ENCODE assay signal across 9 cellular contexts in the genomic region with DNA sequence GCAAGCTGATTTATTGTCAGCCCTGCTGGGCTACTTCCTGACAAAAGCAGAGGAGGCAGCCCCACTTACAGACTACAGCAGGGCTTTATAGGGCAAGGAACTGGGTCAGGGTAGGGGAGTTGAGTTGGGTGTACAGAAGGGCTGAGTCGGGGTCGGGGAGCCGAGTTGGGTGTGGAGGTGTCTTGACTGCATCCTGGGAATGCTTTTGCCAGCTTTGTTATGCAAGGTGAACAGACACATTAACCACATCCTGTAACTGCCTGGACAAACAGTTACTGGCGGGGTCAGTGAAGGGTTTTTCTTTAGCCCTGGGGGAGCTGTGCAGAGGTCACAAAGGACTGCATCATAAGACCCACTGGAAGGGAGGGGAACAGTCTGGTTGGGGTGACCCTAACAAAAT. TPM values are rescaled to one million over a fixed set of nuclear protein-coding genes. Genes with fewer than 3 reads are reported as not detected.
DNase-seq lines count a peak whose midpoint lies in the region; ATAC-seq and TF ChIP-seq lines count a peak whose summit lies in the region.
"Had no signal": no experiment of that assay in that cellular context is flagged by ENCODE, and none has a peak within 500 bp of the region (broad histone marks: within the 10 kb centered on the region; RNA-seq: fewer than 3 reads in every experiment).

No MANE protein-coding gene starts in this region.

- TF ChIP-seq CTCF in Calu3 (IDR thresholded peaks at IDR 0.05; ENCODE audit: unreplicated experiment): no peak
- TF ChIP-seq CTCF in lung (IDR thresholded peaks at IDR 0.05; ENCODE audit: control extremely low read depth, extremely low read depth): no peak

- ATAC-seq in HG02759 (IDR thresholded peaks at IDR 0.05; ENCODE audit: unreplicated experiment): peak; percentile 46
- ATAC-seq in activated naive CD8-positive, alpha-beta T cell treated with anti-CD3 and anti-CD28 coated beads, Interleukin-2, amount 10 ng/mL, durations not matched to agents 7 days and 5 days (ENCODE audit: low read depth): peak; percentile 27
- no peak for ATAC-seq in lung (ENCODE audit: insufficient read depth, low FRiP score)
- no peak for ATAC-seq in HG02571 (IDR thresholded peaks at IDR 0.05; ENCODE audit: unreplicated experiment)

- no peaks in the 10 kb centered on the region for H3K27me3 Mint-ChIP-seq in Calu3 (ENCODE audit: unreplicated experiment)
- H3K27me3 Mint-ChIP-seq in activated naive CD8-positive, alpha-beta T cell treated with anti-CD3 and anti-CD28 coated beads, Interleukin-2, amount 10 ng/mL, durations not matched to agents 7 days and 5 days: no peaks in the 10 kb centered on the region

- peak overlapping the region; percentile 15 to 29 for H3K27ac ChIP-seq in lung (ENCODE audit: low read depth in 1 of 2, low read length in 1 of 2)

- WGBS in lung, 2 donors: 27 to 48% methylated on average over 4 of the region's 4 CpGs

- H3K4me3 Mint-ChIP-seq in Calu3 (ENCODE audit: low read depth, unreplicated experiment): peak overlapping the region; percentile 38
- no peak overlapping the region for H3K4me3 Mint-ChIP-seq in activated naive CD8-positive, alpha-beta T cell treated with anti-CD3 and anti-CD28 coated beads, Interleukin-2, amount 10 ng/mL, durations not matched to agents 7 days and 5 days

- no peaks in the 10 kb centered on the region for H3K27me3 ChIP-seq in lung (ENCODE audit: control insufficient read depth, insufficient read depth)

- H3K36me3 ChIP-seq in lung (ENCODE audit: control insufficient read depth in 2 of 2, insufficient read depth in 2 of 2, low read length in 2 of 2): no peaks in the 10 kb centered on the region

- CTCF ChIA-PET in Calu3 (lab: Charles Lee): interaction anchor here (0.6 kb wide), 1 partner anchor 419 kb away, joined by 4 read pairs; no protein-coding TSS in a partner anchor

- no peaks in the 10 kb centered on the region for H3K9me3 Mint-ChIP-seq in Calu3 (ENCODE audit: low read depth, unreplicated experiment)
- peaks cover 16% of the 10 kb centered on the region for H3K9me3 Mint-ChIP-seq in activated naive CD8-positive, alpha-beta T cell treated with anti-CD3 and anti-CD28 coated beads, Interleukin-2, amount 10 ng/mL, durations not matched to agents 7 days and 5 days

- no TSS peak for BruUV-seq in Calu3 (replicated peaks; lab: Mats Ljungman, UMichigan)

- H3K27ac Mint-ChIP-seq in Calu3 (ENCODE audit: unreplicated experiment): peak overlapping the region; percentile 47
- H3K27ac Mint-ChIP-seq in activated naive CD8-positive, alpha-beta T cell treated with anti-CD3 and anti-CD28 coated beads, Interleukin-2, amount 10 ng/mL, durations not matched to agents 7 days and 5 days: peak overlapping the region; percentile 90

- intact Hi-C loops in Calu3 (cut with micrococcal nuclease; ENCODE audit: unreplicated experiment): no loop called here

- DNase-seq in Calu3 (peak; percentile 37), lung (ENCODE audit: low spot score) (no peak), DMS79 treated with DMSO at 0.1 percent for 48 hours (lab: John Stamatoyannopoulos, UW) (no peak), NCI-H748 treated with DMSO at 0.1 percent for 48 hours (lab: John Stamatoyannopoulos, UW) (no peak)
- DNase-seq in activated naive CD8-positive, alpha-beta T cell treated with anti-CD3 and anti-CD28 coated beads, Interleukin-2, amount 10 ng/mL, durations not matched to agents 7 days and 5 days: no peak
- DNase-seq in stimulated activated naive CD4-positive, alpha-beta T cell (lab: John Stamatoyannopoulos, UW): no peak
- DNase-seq: activated CD4-positive, alpha-beta T cell treated with anti-CD3 and anti-CD28 coated beads, Interleukin-2, amount 50 U/mL, for 1 hour had no signal

- H3K9me3 ChIP-seq in lung (ENCODE audit: control insufficient read depth in 2 of 2, insufficient read depth in 1 of 2, low read length in 1 of 2): peaks cover 2 to 3% of the 10 kb centered on the region in 2 donors

- H3K4me1 Mint-ChIP-seq in Calu3 (ENCODE audit: low read depth, unreplicated experiment): peaks cover 21% of the 10 kb centered on the region
- H3K4me1 Mint-ChIP-seq in activated naive CD8-positive, alpha-beta T cell treated with anti-CD3 and anti-CD28 coated beads, Interleukin-2, amount 10 ng/mL, durations not matched to agents 7 days and 5 days: peaks cover 34% of the 10 kb centered on the region

- H3K36me3 Mint-ChIP-seq in Calu3 (ENCODE audit: insufficient read depth, unreplicated experiment): no peaks in the 10 kb centered on the region
- peaks cover 43% of the 10 kb centered on the region for H3K36me3 Mint-ChIP-seq in activated naive CD8-positive, alpha-beta T cell treated with anti-CD3 and anti-CD28 coated beads, Interleukin-2, amount 10 ng/mL, durations not matched to agents 7 days and 5 days

- H3K4me1 ChIP-seq in lung (ENCODE audit: control insufficient read depth in 2 of 2, insufficient read depth in 2 of 2, low read length in 2 of 2): peaks cover 3 to 8% of the 10 kb centered on the region in 2 donors

- POLR2A ChIA-PET in activated naive CD8-positive, alpha-beta T cell treated with anti-CD3 and anti-CD28 coated beads, Interleukin-2, amount 10 ng/mL, durations not matched to agents 7 days and 5 days (lab: Charles Lee): interaction anchor here (0.6 to 4.1 kb wide), 8 partner anchors 18 to 185 kb away, joined by 3 to 31 read pairs (median 10); a partner anchor contains a TSS

- H3K4me3 ChIP-seq in lung: no peak overlapping the region

RNA-seq across cellular contexts. Expression of a gene that starts 39.1 kb away (rescaled TPM):
- 0.54 TPM in 1 of 2 replicates, not detected in the other for total RNA-seq in Calu3 (2022)
- 100 to 1,000 TPM; 228 to 231 TPM for total RNA-seq in activated naive CD8-positive, alpha-beta T cell treated with anti-CD3 and anti-CD28 coated beads, Interleukin-2, amount 10 ng/mL, durations not matched to agents 7 days and 5 days
- total RNA-seq in lung: 1 to 10 TPM; 2.9 to 7.1 TPM
- 10 to 100 TPM in 1 of 2 donors, 1 to 10 TPM in 1; 1.7 to 35.7 TPM for polyA plus RNA-seq in lung

RNA-seq across cellular contexts. Expression of a gene that starts 52.1 kb away (rescaled TPM):
- total RNA-seq in Calu3 (2022) (0.12 and 0.37 TPM in 2 replicates), lung (1 to 10 TPM in 1 of 2 donors, under 1 TPM in 1; 0.98 to 1.3 TPM)
- total RNA-seq in activated naive CD8-positive, alpha-beta T cell treated with anti-CD3 and anti-CD28 coated beads, Interleukin-2, amount 10 ng/mL, durations not matched to agents 7 days and 5 days: under 1 TPM; 0.23 to 0.47 TPM
- polyA plus RNA-seq in lung: 1 to 10 TPM in 1 of 2 donors, under 1 TPM in 1; 0.61 to 1.3 TPM

Comparison
In these comparisons a context has a peak if more than half of its experiments do, and no peak if none do; other contexts are left out.
1. ATAC-seq: peak in HG02759 (single experiment) and activated naive CD8-positive, alpha-beta T cell treated with anti-CD3 and anti-CD28 coated beads, Interleukin-2, amount 10 ng/mL, durations not matched to agents 7 days and 5 days (single experiment); none in lung (single experiment) and HG02571 (single experiment).
2. RNA of a gene that starts 39.1 kb away (total RNA-seq): 228 to 231 TPM in activated naive CD8-positive, alpha-beta T cell treated with anti-CD3 and anti-CD28 coated beads, Interleukin-2, amount 10 ng/mL, durations not matched to agents 7 days and 5 days; 2.9 to 7.1 TPM in lung and 0.54 TPM in Calu3; every median in the first group is over 10 times any median in the second.